In the genomic region with DNA sequence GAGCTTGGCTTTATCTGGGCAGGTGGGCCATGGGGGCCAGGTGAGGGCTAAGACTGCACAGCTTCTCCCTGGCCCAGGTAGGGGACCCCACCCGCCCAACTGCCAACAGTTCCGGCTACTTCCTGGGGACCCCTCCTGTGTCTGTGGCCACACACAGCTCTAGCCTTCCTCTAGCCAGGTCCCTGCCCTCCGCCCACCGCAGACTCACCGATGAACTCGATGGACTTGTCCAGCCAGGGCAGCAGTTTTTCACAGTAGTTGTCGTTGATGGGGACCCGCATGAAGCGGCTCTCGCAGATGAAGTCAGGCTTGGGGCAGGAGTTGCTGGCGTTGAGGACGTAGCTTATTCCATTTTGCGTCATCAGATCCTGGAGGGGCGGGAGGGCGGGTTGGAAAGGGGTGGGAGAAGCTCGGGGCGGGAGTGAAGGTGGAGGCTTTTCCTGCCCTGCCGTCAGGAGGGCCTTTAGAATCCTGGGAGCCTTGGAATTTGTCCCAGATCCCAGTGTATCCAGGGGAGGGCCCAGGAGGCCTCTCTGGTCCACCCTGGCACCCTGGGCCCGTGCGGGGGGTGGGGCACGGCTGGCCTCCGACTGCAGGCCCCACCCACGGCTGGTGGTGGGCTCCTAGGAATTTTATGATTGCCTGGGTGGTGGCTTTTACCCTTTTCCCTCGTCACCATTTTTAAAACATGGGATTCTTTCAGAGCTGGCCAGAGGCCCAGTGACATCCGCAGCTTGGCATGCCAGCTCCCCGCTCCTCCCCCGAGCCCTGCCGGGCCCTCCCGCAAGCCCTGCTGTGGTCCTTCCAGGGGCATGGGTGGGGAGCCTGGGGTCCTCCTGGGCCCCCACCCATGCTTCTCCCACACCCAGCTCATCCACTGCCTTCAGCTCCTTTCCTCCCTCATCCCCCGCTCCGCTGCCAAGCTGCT, we compare ENCODE assay signal across 10 cellular contexts. TPM values are rescaled to one million over a fixed set of nuclear protein-coding genes. Genes with fewer than 3 reads are reported as not detected.
A peak's percentile ranks its signal among the peaks of the same experiment; 100 is the strongest.
DNase-seq lines count a peak whose midpoint lies in the region; FAIRE-seq and TF ChIP-seq lines count a peak whose summit lies in the region.
"Had no signal": no experiment of that assay in that cellular context is flagged by ENCODE, and none has a peak within 500 bp of the region (broad histone marks: within the 10 kb centered on the region; RNA-seq: fewer than 3 reads in every experiment).

No MANE protein-coding gene starts in this region.

- CTCF ChIA-PET in HEK293T (lab: Yijun Ruan, JAX) = no interaction called here

- H3K9me3 ChIP-seq in kidney (ENCODE audit: control insufficient read depth in 1 of 2, low read length in 2 of 2) (no peaks in the 10 kb centered on the region), spleen (no peaks in the 10 kb centered on the region)

- in situ Hi-C loops in T47D (cut with HindIII; ENCODE audit: low pct_unique_long_range_greater_than_20kb, low sequenced_read_pairs) = no loop called here

- H3K4me3 ChIP-seq in H7 (ENCODE audit: insufficient read depth, low read depth, low read length) (no peak overlapping the region), kidney (ENCODE audit: low read length in 2 of 2) (peak overlapping the region in 1 of 2 donors; percentile 1), spleen (no peak overlapping the region)

- POLR2A ChIA-PET in HEK293T (lab: Yijun Ruan, JAX) = no interaction called here

- H3K27me3 ChIP-seq in H7 (ENCODE audit: control insufficient read depth, insufficient read depth, low read length) = peaks cover 3% of the 10 kb centered on the region; the same call in 1 of the 2 replicates
- H3K27me3 ChIP-seq in spleen (replicated peaks in 1 of 7) = peaks cover 0 to 75% (median 1%) of the 10 kb centered on the region in 7 donors

- peak overlapping the region in 1 of 2 donors; percentile 69 for H3K9ac ChIP-seq in kidney (ENCODE audit: low read length in 2 of 2)

- H3K36me3 ChIP-seq in H7 (replicated peaks; ENCODE audit: control insufficient read depth, insufficient read depth, low read length) (no peaks in the 10 kb centered on the region), kidney (ENCODE audit: control insufficient read depth in 1 of 2, insufficient read depth in 2 of 2, low read length in 2 of 2) (no peaks in the 10 kb centered on the region), spleen (peaks cover 0 to 50% (median 3%) of the 10 kb centered on the region in 6 donors)

- no peak for TF ChIP-seq CTCF in kidney (IDR thresholded peaks at IDR 0.05; ENCODE audit: borderline replicate concordance, extremely low read depth, insufficient read depth)
- no peak for TF ChIP-seq CTCF in spleen (IDR thresholded peaks at IDR 0.05 in 8 of 11, conservative IDR thresholded peaks at IDR 0.05 in 3 of 11)

- peak; percentile 73 for DNase-seq in H7
- DNase-seq in T47D (ENCODE audit: low read depth in 1 of 2, low spot score in 1 of 2) = peak; percentile 61 to 85
- DNase-seq in kidney = peak; percentile 89
- peak; percentile 70 for DNase-seq in spleen
- DNase-seq in NCI-H510A treated with DMSO at 0.1 percent for 48 hours (lab: John Stamatoyannopoulos, UW) = no peak
- DNase-seq in HEK293T (ENCODE audit: extremely low spot score) = no peak
- DNase-seq in inferior parietal cortex (ENCODE audit: extremely low spot score) = no peak
- no peak for DNase-seq in NCI-H1105 (lab: John Stamatoyannopoulos, UW)
- DNase-seq: stimulated activated CD8-positive, alpha-beta memory T cell treated with anti-CD3 and anti-CD28 coated beads, Interleukin-4, amount 100 ng/mL, for 48 hours had no signal

- peaks cover 3 to 21% of the 10 kb centered on the region in 2 donors for H3K4me1 ChIP-seq in kidney (ENCODE audit: control insufficient read depth in 1 of 2, insufficient read depth in 1 of 2, low read depth in 1 of 2, low read length in 2 of 2)
- H3K4me1 ChIP-seq in spleen = peaks cover 4 to 36% (median 19%) of the 10 kb centered on the region in 6 donors

- intact Hi-C loops in kidney (cut with DNase I) = no loop called here
- intact Hi-C loops in spleen (cut with DNase I; ENCODE audit: low total_unique reads) = no loop called here

- TF ChIP-seq POLR2A in spleen (IDR thresholded peaks at IDR 0.05) = no peak

- peak overlapping the region; percentile 90 to 95 for H3K27ac ChIP-seq in kidney (ENCODE audit: low read depth in 2 of 2, low read length in 2 of 2)
- H3K27ac ChIP-seq in spleen = peak overlapping the region in 6 of 8 donors; percentile 45 to 82 (median 63)

- WGBS in spleen, 5 donors = 57 to 66% (median 60%) methylated on average over 16 to 31 of the region's 31 CpGs

- no peak for FAIRE-seq in kidney (lab: Jason Lieb, UNC)

TF ChIP-seq in HEK293T, 16 proteins besides CTCF, POLR2A, EP300 and RAD21:
- TF ChIP-seq LEF1 (IDR thresholded peaks at IDR 0.05; ENCODE audit: borderline replicate concordance) (no peak), ELF4 (IDR thresholded peaks at IDR 0.05) (no peak), FOXM1 (IDR thresholded peaks at IDR 0.05; ENCODE audit: borderline replicate concordance) (no peak), L3MBTL2 (conservative IDR thresholded peaks at IDR 0.05) (no peak), FOXK2 (IDR thresholded peaks at IDR 0.05) (no peak), NFRKB (IDR thresholded peaks at IDR 0.05) (no peak)

RNA-seq across cellular contexts. Expression of a gene that starts 13.9 kb away (rescaled TPM):
- total RNA-seq in H7 (2014; rRNA removed; shearing (Covaris generic)) = 1.7 and 2.7 TPM in 2 replicates
- total RNA-seq in kidney (9.1 TPM), spleen (10 to 100 TPM in 1 of 7 donors, 1 to 10 TPM in 6; 1.4 to 18.4 (median 3.1) TPM)
- polyA plus RNA-seq in kidney (ENCODE audit: insufficient read depth, low read depth, low replicate concordance) (1.9 TPM), spleen (1 to 10 TPM in 1 of 3 donors, under 1 TPM in 2; 0.38 to 3.2 (median 0.87) TPM)

RNA-seq across cellular contexts. Expression of a gene that starts 26.9 kb away (rescaled TPM):
- total RNA-seq in H7 (2014; rRNA removed; shearing (Covaris generic)) = not detected in 2 replicates
- total RNA-seq in kidney (not detected), spleen (not detected)
- polyA plus RNA-seq in kidney (ENCODE audit: insufficient read depth, low read depth, low replicate concordance) (not detected), spleen (not detected)
- total RNA-seq: activated CD4-positive, alpha-beta T cell treated with anti-CD3 and anti-CD28 coated beads for 36 hours had no signal

RNA-seq across cellular contexts. Expression of a gene that starts 39.9 kb away (rescaled TPM):
- total RNA-seq in H7 (2014; rRNA removed; shearing (Covaris generic)) = not detected in 2 replicates
- total RNA-seq in kidney (not detected), spleen (not detected)
- polyA plus RNA-seq in kidney (ENCODE audit: insufficient read depth, low read depth, low replicate concordance) (not detected), spleen (not detected)
- total RNA-seq: activated CD4-positive, alpha-beta T cell treated with anti-CD3 and anti-CD28 coated beads for 36 hours had no signal

RNA-seq across cellular contexts. Expression of a gene that starts 50.1 kb away (rescaled TPM):
- not detected in 2 replicates for total RNA-seq in H7 (2014; rRNA removed; shearing (Covaris generic))
- total RNA-seq in kidney (not detected), spleen (not detected)
- polyA plus RNA-seq in kidney (ENCODE audit: insufficient read depth, low read depth, low replicate concordance) (not detected), spleen (not detected)
- total RNA-seq: activated CD4-positive, alpha-beta T cell treated with anti-CD3 and anti-CD28 coated beads for 36 hours had no signal

Comparison
In these comparisons a context has a peak if more than half of its experiments do, and no peak if none do; other contexts are left out.
1. DNase-seq: peak in H7 (single experiment), T47D (2 of 2), kidney (single experiment) and spleen (single experiment); none in NCI-H510A treated with DMSO at 0.1 percent for 48 hours (single experiment), HEK293T (single experiment), inferior parietal cortex (single experiment) and NCI-H1105 (single experiment).